19 cellular contexts compared by ENCODE assay signal in genomic region chr22:45889539-45890350, GRCh38.
DNase-seq lines count a peak whose midpoint lies in the region; ATAC-seq, FAIRE-seq and TF ChIP-seq lines count a peak whose summit lies in the region.
"Had no signal": no experiment of that assay in that cellular context is flagged by ENCODE, and none has a peak within 500 bp of the region (broad histone marks: within the 10 kb centered on the region; RNA-seq: fewer than 3 reads in every experiment).

No MANE protein-coding gene starts in this region.

- H3K27me3 Mint-ChIP-seq in chondrocyte (ENCODE audit: low read depth), result peaks cover 11% of the 10 kb centered on the region

- H3K9me3 ChIP-seq in kidney (ENCODE audit: control insufficient read depth in 1 of 2, low read length in 2 of 2) (no peaks in the 10 kb centered on the region), psoas muscle (no peaks in the 10 kb centered on the region)
- H3K9me3 ChIP-seq: right lobe of liver had no signal

- H3K27ac ChIP-seq in kidney (ENCODE audit: low read depth in 2 of 2, low read length in 2 of 2), result no peak overlapping the region
- no peak overlapping the region for H3K27ac ChIP-seq in psoas muscle
- H3K27ac ChIP-seq: cardiac muscle cell, right lobe of liver, SK-N-MC had no signal

- TF ChIP-seq CTCF in chondrocyte (IDR thresholded peaks at IDR 0.05) (no peak), kidney (IDR thresholded peaks at IDR 0.05; ENCODE audit: borderline replicate concordance, extremely low read depth, insufficient read depth) (no peak), psoas muscle (IDR thresholded peaks at IDR 0.05) (no peak)

- no peak overlapping the region for H3K9ac ChIP-seq in kidney (ENCODE audit: low read length in 2 of 2)

- H3K27ac Mint-ChIP-seq in chondrocyte (ENCODE audit: unreplicated experiment), result no peak overlapping the region
- H3K27ac Mint-ChIP-seq: activated naive CD4-positive, alpha-beta T cell treated with anti-CD3 and anti-CD28 coated beads, Interleukin-2, amount 50 U/mL, for 72 hours; nephron had no signal

- H3K9me3 Mint-ChIP-seq in chondrocyte (ENCODE audit: low read depth), result no peaks in the 10 kb centered on the region
- H3K9me3 Mint-ChIP-seq: activated naive CD4-positive, alpha-beta T cell treated with anti-CD3 and anti-CD28 coated beads, Interleukin-2, amount 50 U/mL, for 72 hours; nephron had no signal

- H3K36me3 ChIP-seq in kidney (ENCODE audit: control insufficient read depth in 1 of 2, insufficient read depth in 2 of 2, low read length in 2 of 2), result no peaks in the 10 kb centered on the region
- no peaks in the 10 kb centered on the region for H3K36me3 ChIP-seq in psoas muscle (ENCODE audit: insufficient read depth in 1 of 2, low read depth in 1 of 2)
- H3K36me3 ChIP-seq: cardiac muscle cell, right lobe of liver had no signal

- DNase-seq in M059J (ENCODE audit: low read depth), result peak; percentile 39
- DNase-seq in chondrocyte (ENCODE audit: low spot score), result peak; percentile 81
- peak; percentile 66 for DNase-seq in kidney
- DNase-seq in psoas muscle, result peak; percentile 12 to 32
- no peak for DNase-seq in putamen (ENCODE audit: low spot score)
- DNase-seq: activated CD4-positive, alpha-beta T cell treated with anti-CD3 and anti-CD28 coated beads, Interleukin-2, amount 50 U/mL, for 1 hour; effector memory CD4-positive, alpha-beta T cell; H7; NCI-H1694 treated with DMSO at 0.1 percent for 48 hours; NCI-H510A treated with DMSO at 0.1 percent for 48 hours; stimulated activated CD4-positive, alpha-beta T cell treated with anti-CD3 and anti-CD28 coated beads, Interleukin-4, amount 100 ng/mL, for 1 hour had no signal

- intact Hi-C loops in kidney (cut with DNase I) (no loop called here), psoas muscle (cut with DNase I) (loop anchor here in 1 of 2 donors (5.0 kb wide), 1 partner anchor 78 kb away; no protein-coding TSS in a partner anchor)

- no peaks in the 10 kb centered on the region for H3K4me1 ChIP-seq in kidney (ENCODE audit: control insufficient read depth in 1 of 2, insufficient read depth in 1 of 2, low read depth in 1 of 2, low read length in 2 of 2)
- no peaks in the 10 kb centered on the region for H3K4me1 ChIP-seq in psoas muscle
- H3K4me1 ChIP-seq: right lobe of liver had no signal

- H3K4me1 Mint-ChIP-seq in chondrocyte (ENCODE audit: low read depth), result no peaks in the 10 kb centered on the region
- H3K4me1 Mint-ChIP-seq: nephron had no signal

- H3K27me3 ChIP-seq in psoas muscle (ENCODE audit: insufficient read depth in 3 of 3, low read length in 2 of 3), result peaks cover 0 to 71% (median 10%) of the 10 kb centered on the region in 3 donors
- H3K27me3 ChIP-seq: cardiac muscle cell, right lobe of liver had no signal

- WGBS in psoas muscle, 3 donors, result 24 to 30% (median 26%) methylated on average over 56 of the region's 56 CpGs

- ATAC-seq in psoas muscle, result no peak
- ATAC-seq in HG03025 (IDR thresholded peaks at IDR 0.05; ENCODE audit: low FRiP score, unreplicated experiment), result no peak
- no peak for ATAC-seq in GM18870 (IDR thresholded peaks at IDR 0.05; ENCODE audit: unreplicated experiment)
- ATAC-seq in HG03457 (IDR thresholded peaks at IDR 0.05; ENCODE audit: unreplicated experiment), result no peak
- ATAC-seq: activated naive CD4-positive, alpha-beta T cell treated with anti-CD3 and anti-CD28 coated beads, Interleukin-2, amount 50 U/mL, for 72 hours; right lobe of liver had no signal

- H3K4me3 ChIP-seq in kidney (ENCODE audit: low read length in 2 of 2) (no peak overlapping the region), psoas muscle (no peak overlapping the region)
- H3K4me3 ChIP-seq: cardiac muscle cell, right lobe of liver, SK-N-MC had no signal

- no peak for FAIRE-seq in kidney (lab: Jason Lieb, UNC)

- no peaks in the 10 kb centered on the region for H3K36me3 Mint-ChIP-seq in chondrocyte (ENCODE audit: low read depth)
- H3K36me3 Mint-ChIP-seq: activated naive CD4-positive, alpha-beta T cell treated with anti-CD3 and anti-CD28 coated beads, Interleukin-2, amount 50 U/mL, for 72 hours had no signal

- H3K4me3 Mint-ChIP-seq in chondrocyte (ENCODE audit: unreplicated experiment), result no peak overlapping the region
- H3K4me3 Mint-ChIP-seq: nephron had no signal
